20 cellular contexts compared by ENCODE assay signal in genomic region chr9:95581900-95582299, GRCh38.
DNase-seq lines count a peak whose midpoint lies in the region; ATAC-seq and TF ChIP-seq lines count a peak whose summit lies in the region.
"Had no signal": no experiment of that assay in that cellular context is flagged by ENCODE, and none has a peak within 500 bp of the region (broad histone marks: within the 10 kb centered on the region; RNA-seq: fewer than 3 reads in every experiment).

No MANE protein-coding gene starts in this region.

- 0 out of 2 replicates have a peak, but pooled peaks cover 7% of the 10 kb centered on the region for H3K9me2 ChIP-seq in GM23338 (ENCODE audit: insufficient read depth)

- no peak overlapping the region for H3K27ac ChIP-seq in GM23338 (ENCODE audit: low read depth)
- H3K27ac ChIP-seq in SK-N-MC, result peak overlapping the region; percentile 70
- H3K27ac ChIP-seq in iPS-18a (ENCODE audit: low read length), result no peak overlapping the region
- no peak overlapping the region for H3K27ac ChIP-seq in neural progenitor cell
- H3K27ac ChIP-seq: BLaER1 treated with 17β-estradiol and CSF1 and Interleukin-3, amounts not matched to agents 10 nM and 100 nM; RWPE1 had no signal

- H3K9me3 Mint-ChIP-seq in GM23338 (no peaks in the 10 kb centered on the region; the same call in 2 of the 3 replicates), neural progenitor cell (peaks cover 2% of the 10 kb centered on the region)
- H3K9me3 Mint-ChIP-seq: CD8-positive, alpha-beta memory T cell had no signal

- H3K27me3 Mint-ChIP-seq in GM23338 (ENCODE audit: insufficient read depth, low read depth, poor library complexity) (peaks cover 19% of the 10 kb centered on the region), neural progenitor cell (ENCODE audit: insufficient read depth, low read depth) (peaks cover 5% of the 10 kb centered on the region)

- H3K36me3 Mint-ChIP-seq in GM23338 (ENCODE audit: low read depth) (no peaks in the 10 kb centered on the region), neural progenitor cell (no peaks in the 10 kb centered on the region)
- H3K36me3 Mint-ChIP-seq: IgD-negative memory B cell had no signal

- 0 out of 2 replicates have a peak overlapping the region, but pooled peaks have one; percentile 2 for H2AFZ ChIP-seq in GM23338
- peak overlapping the region; percentile 55 for H2AFZ ChIP-seq in neural progenitor cell (replicated peaks)

- H3K9me3 ChIP-seq in SK-N-MC (ENCODE audit: low read depth, low read length) (no peaks in the 10 kb centered on the region), iPS-18a (ENCODE audit: control insufficient read depth, low read depth, low read length) (no peaks in the 10 kb centered on the region), neural progenitor cell (ENCODE audit: low read depth) (no peaks in the 10 kb centered on the region)
- H3K9me3 ChIP-seq: BLaER1 treated with 17β-estradiol and CSF1 and Interleukin-3, amounts not matched to agents 10 nM and 100 nM had no signal

- H3K4me1 ChIP-seq in GM23338 (ENCODE audit: insufficient read depth) (peaks cover 29% of the 10 kb centered on the region), iPS-18a (ENCODE audit: control insufficient read depth, low read depth, low read length) (peaks cover 35% of the 10 kb centered on the region), neural progenitor cell (peaks cover 33% of the 10 kb centered on the region)

- no peaks in the 10 kb centered on the region for H4K20me1 ChIP-seq in GM23338 (replicated peaks; ENCODE audit: insufficient read depth)
- H4K20me1 ChIP-seq in neural progenitor cell (ENCODE audit: low read depth), result no peaks in the 10 kb centered on the region
- H4K20me1 ChIP-seq: BLaER1 treated with 17β-estradiol and CSF1 and Interleukin-3, amounts not matched to agents 10 nM and 100 nM had no signal

- H3F3A ChIP-seq in GM23338 (replicated peaks; ENCODE audit: low read depth) (no peaks in the 10 kb centered on the region), neural progenitor cell (ENCODE audit: low read depth) (peaks cover 17% of the 10 kb centered on the region)

- H3K4me3 ChIP-seq in GM23338 (no peak overlapping the region), SK-N-MC (no peak overlapping the region), iPS-18a (ENCODE audit: low read length) (peak overlapping the region; percentile 16), neural progenitor cell (no peak overlapping the region)
- H3K4me3 ChIP-seq: BLaER1 treated with 17β-estradiol and CSF1 and Interleukin-3, amounts not matched to agents 10 nM and 100 nM had no signal

- DNase-seq in GM23338 (ENCODE audit: low spot score) (peak; percentile 40), SK-N-MC (ENCODE audit: low read depth, low spot score) (no peak), neural progenitor cell (ENCODE audit: low spot score) (peak; percentile 59), activated gamma-delta T cell treated with Interleukin-2 at 50 U/mL for 16 hours (no peak), cardiac septum (ENCODE audit: low spot score) (no peak), NOMO-1 treated with DMSO at 0.1 percent for 48 hours (lab: John Stamatoyannopoulos, UW; ENCODE audit: unreplicated experiment) (no peak)
- no peak for DNase-seq in stimulated activated CD4-positive, alpha-beta T cell treated with anti-CD3 and anti-CD28 coated beads, Interleukin-2, amount 100 ng/mL, for 48 hours
- DNase-seq: CD8-positive, alpha-beta memory T cell; DMS79 treated with DMSO at 0.1 percent for 48 hours; GDM1; Kasumi-1; MM.1S; NCI-H1105 treated with DMSO at 0.1 percent for 48 hours; NCI-H187; NCI-H226; NCI-H526 had no signal

- H3K9ac ChIP-seq in SK-N-MC (ENCODE audit: insufficient read length), result no peak overlapping the region
- no peak overlapping the region for H3K9ac ChIP-seq in iPS-18a (ENCODE audit: low read length)
- H3K9ac ChIP-seq in neural progenitor cell, result no peak overlapping the region
- H3K9ac ChIP-seq: BLaER1 treated with 17β-estradiol and CSF1 and Interleukin-3, amounts not matched to agents 10 nM and 100 nM had no signal

- H3K27me3 ChIP-seq in GM23338 (ENCODE audit: insufficient read depth) (no peaks in the 10 kb centered on the region), iPS-18a (ENCODE audit: control insufficient read depth, insufficient read depth, low read length) (peaks cover 3% of the 10 kb centered on the region), neural progenitor cell (no peaks in the 10 kb centered on the region)
- H3K27me3 ChIP-seq: BLaER1 treated with 17β-estradiol and CSF1 and Interleukin-3, amounts not matched to agents 10 nM and 100 nM had no signal

- H3K36me3 ChIP-seq in GM23338 (ENCODE audit: insufficient read depth) (no peaks in the 10 kb centered on the region), SK-N-MC (ENCODE audit: insufficient read depth, low read length) (no peaks in the 10 kb centered on the region), iPS-18a (ENCODE audit: control insufficient read depth, low read depth, low read length) (no peaks in the 10 kb centered on the region), neural progenitor cell (no peaks in the 10 kb centered on the region)
- H3K36me3 ChIP-seq: BLaER1 treated with 17β-estradiol and CSF1 and Interleukin-3, amounts not matched to agents 10 nM and 100 nM had no signal

- TF ChIP-seq CTCF in GM23338 (conservative IDR thresholded peaks at IDR 0.05; ENCODE audit: low read depth in 2 of 2) (no peak), neural progenitor cell (IDR thresholded peaks at IDR 0.05) (no peak)

- peak overlapping the region; percentile 35; the same call in 1 of the 2 replicates for H3K4me2 ChIP-seq in GM23338
- peak overlapping the region; percentile 61 for H3K4me2 ChIP-seq in neural progenitor cell
- H3K4me2 ChIP-seq: BLaER1 treated with 17β-estradiol and CSF1 and Interleukin-3, amounts not matched to agents 10 nM and 100 nM had no signal

- peak; percentile 75 for ATAC-seq in GM23338

- H3K4me3 Mint-ChIP-seq in GM23338, result peak overlapping the region; percentile 7; the same call in 1 of the 3 replicates
- H3K4me3 Mint-ChIP-seq in neural progenitor cell, result no peak overlapping the region
- H3K4me3 Mint-ChIP-seq: CD8-positive, alpha-beta memory T cell; IgD-negative memory B cell had no signal

- H3K79me2 ChIP-seq in GM23338 (replicated peaks; ENCODE audit: insufficient read depth) (no peaks in the 10 kb centered on the region), neural progenitor cell (ENCODE audit: low read depth) (no peaks in the 10 kb centered on the region)

- peaks cover 32% of the 10 kb centered on the region for H3K4me1 Mint-ChIP-seq in GM23338
- H3K4me1 Mint-ChIP-seq in neural progenitor cell, result peaks cover 32% of the 10 kb centered on the region
- H3K4me1 Mint-ChIP-seq: CD8-positive, alpha-beta memory T cell; IgD-negative memory B cell had no signal

- no peak overlapping the region for H3K27ac Mint-ChIP-seq in GM23338
- H3K27ac Mint-ChIP-seq in neural progenitor cell, result no peak overlapping the region
- H3K27ac Mint-ChIP-seq: CD8-positive, alpha-beta memory T cell; IgD-negative memory B cell had no signal

- intact Hi-C loops in cardiac septum (cut with DNase I), result no loop called here

TF ChIP-seq in GM23338, 12 proteins besides CTCF, POLR2A, EP300 and RAD21 (continues in another document):
- TF ChIP-seq EZH2 (IDR thresholded peaks at IDR 0.05; ENCODE audit: low read depth, unreplicated experiment), result no peak
- TF ChIP-seq ETS1 (IDR thresholded peaks at IDR 0.05), result no peak
- TF ChIP-seq JUNB (IDR thresholded peaks at IDR 0.05; ENCODE audit: unreplicated experiment), result no peak
- TF ChIP-seq STAT1 (IDR thresholded peaks at IDR 0.05; ENCODE audit: unreplicated experiment), result no peak
- no peak for TF ChIP-seq EZH2phosphoT487 (IDR thresholded peaks at IDR 0.05; ENCODE audit: unreplicated experiment)
- no peak for TF ChIP-seq ZNF331 (CRISPR knock-in tag; IDR thresholded peaks at IDR 0.05; ENCODE audit: low read depth)

Comparison
In these comparisons a context has a peak if more than half of its experiments do, and no peak if none do; other contexts are left out.
1. DNase-seq: peak in GM23338 (single experiment) and neural progenitor cell (single experiment); none in SK-N-MC (single experiment), stimulated activated CD4-positive, alpha-beta T cell treated with anti-CD3 and anti-CD28 coated beads, Interleukin-2, amount 100 ng/mL, for 48 hours (0 of 2), activated gamma-delta T cell treated with Interleukin-2 at 50 U/mL for 16 hours (single experiment), cardiac septum (single experiment) and NOMO-1 treated with DMSO at 0.1 percent for 48 hours (single experiment).